19 cellular contexts compared by ENCODE assay signal in genomic region chr9:132630116-132630515, GRCh38. TPM values are rescaled to one million over a fixed set of nuclear protein-coding genes. Genes with fewer than 3 reads are reported as not detected.
DNase-seq lines count a peak whose midpoint lies in the region; ATAC-seq and TF ChIP-seq lines count a peak whose summit lies in the region.
"Had no signal": no experiment of that assay in that cellular context is flagged by ENCODE, and none has a peak within 500 bp of the region (broad histone marks: within the 10 kb centered on the region; RNA-seq: fewer than 3 reads in every experiment).

No MANE protein-coding gene starts in this region.

- intact Hi-C loops in mammary epithelial cell (cut with micrococcal nuclease), result loop anchor here (2.0 to 5.0 kb wide), 2 partner anchors 17 to 223 kb away; partner anchors contain the start of gene TTF1
- intact Hi-C loops in breast epithelium (cut with DNase I; ENCODE audit: low total_unique reads), result loop anchor here (10.0 kb wide), 1 partner anchor 215 kb away; the partner anchor contains the start of gene CFAP77

- H3K4me1 ChIP-seq in mammary epithelial cell (ENCODE audit: insufficient read depth, low read length) (peaks cover 46% of the 10 kb centered on the region), breast epithelium (no peaks in the 10 kb centered on the region), RWPE2 (ENCODE audit: insufficient read depth, poor library complexity, severe bottlenecking) (peaks cover 32% of the 10 kb centered on the region), smooth muscle cell (ENCODE audit: low read depth) (no peaks in the 10 kb centered on the region)
- H3K4me1 ChIP-seq: BLaER1, HAP-1 had no signal

- DNase-seq in mammary epithelial cell (no peak), breast epithelium (ENCODE audit: low spot score in 2 of 2) (no peak), RWPE2 (ENCODE audit: low spot score) (no peak), islet precursor cell (peak; percentile 10), smooth muscle cell (lab: John Stamatoyannopoulos, UW; ENCODE audit: unreplicated experiment) (no peak), activated T-cell treated with anti-CD3 and anti-CD28 coated beads for 4 hours (no peak), NCI-H187 treated with DMSO at 0.1 percent for 48 hours (lab: John Stamatoyannopoulos, UW) (no peak), glomerular visceral epithelial cell (ENCODE audit: extremely low spot score) (no peak)
- DNase-seq: 8988T; Calu3; CD4-positive, alpha-beta memory T cell; GDM1; GOT3 had no signal

- H3K4me3 ChIP-seq in mammary epithelial cell (replicated peaks in 1 of 3; ENCODE audit: insufficient read depth in 1 of 3, low read depth in 2 of 3, low read length in 3 of 3) (no peak overlapping the region), breast epithelium (no peak overlapping the region), RWPE2 (ENCODE audit: severe bottlenecking) (no peak overlapping the region), smooth muscle cell (no peak overlapping the region)
- H3K4me3 ChIP-seq: BLaER1, HAP-1 had no signal

- H3F3A ChIP-seq in smooth muscle cell (ENCODE audit: low read depth), result no peaks in the 10 kb centered on the region

- H3K27ac ChIP-seq in mammary epithelial cell (ENCODE audit: insufficient read depth, low read depth, low read length), result peak overlapping the region; percentile 86
- no peak overlapping the region for H3K27ac ChIP-seq in breast epithelium
- H3K27ac ChIP-seq in RWPE2 (ENCODE audit: poor library complexity, severe bottlenecking), result peak overlapping the region; percentile 80
- H3K27ac ChIP-seq in smooth muscle cell (ENCODE audit: low read depth), result peak overlapping the region; percentile 72
- H3K27ac ChIP-seq: BLaER1 had no signal

- no TSS peak for BruUV-seq in mammary epithelial cell (replicated peaks; lab: Mats Ljungman, UMichigan)

- H3K36me3 ChIP-seq in mammary epithelial cell (ENCODE audit: insufficient read depth, low read length), result peaks cover 12% of the 10 kb centered on the region
- H3K36me3 ChIP-seq in breast epithelium, result peaks cover 17% of the 10 kb centered on the region
- peaks cover 33% of the 10 kb centered on the region for H3K36me3 ChIP-seq in RWPE2 (ENCODE audit: low read depth)
- H3K36me3 ChIP-seq in smooth muscle cell (ENCODE audit: low read depth), result no peaks in the 10 kb centered on the region

- H3K9ac ChIP-seq in mammary epithelial cell (ENCODE audit: insufficient read depth, low read length) (no peak overlapping the region), smooth muscle cell (ENCODE audit: low read depth) (no peak overlapping the region)
- H3K9ac ChIP-seq: BLaER1 had no signal

- no peak for TF ChIP-seq CTCF in mammary epithelial cell (conservative IDR thresholded peaks at IDR 0.05 in 1 of 2, IDR thresholded peaks at IDR 0.05 in 1 of 2; ENCODE audit: extremely low read depth in 1 of 2, insufficient read depth in 1 of 2, low read depth in 1 of 2, low read length in 2 of 2)
- no peak for TF ChIP-seq CTCF in breast epithelium (IDR thresholded peaks at IDR 0.05)
- no peak for TF ChIP-seq CTCF in RWPE2 (IDR thresholded peaks at IDR 0.05; ENCODE audit: poor library complexity, severe bottlenecking)
- TF ChIP-seq CTCF in smooth muscle cell (IDR thresholded peaks at IDR 0.05; ENCODE audit: borderline replicate concordance, insufficient read depth, poor library complexity, severe bottlenecking), result no peak

- H3K27me3 ChIP-seq in mammary epithelial cell (ENCODE audit: insufficient read depth, low read length), result no peaks in the 10 kb centered on the region
- H3K27me3 ChIP-seq in breast epithelium, result no peaks in the 10 kb centered on the region
- no peaks in the 10 kb centered on the region for H3K27me3 ChIP-seq in RWPE2 (ENCODE audit: insufficient read depth, poor library complexity, severe bottlenecking)
- no peaks in the 10 kb centered on the region for H3K27me3 ChIP-seq in smooth muscle cell (ENCODE audit: low read depth)
- H3K27me3 ChIP-seq: BLaER1 had no signal

- H3K4me2 ChIP-seq in mammary epithelial cell (ENCODE audit: insufficient read depth, low read depth, low read length), result peak overlapping the region; percentile 72
- no peak overlapping the region for H3K4me2 ChIP-seq in smooth muscle cell
- H3K4me2 ChIP-seq: BLaER1 had no signal

- in situ Hi-C loops in mammary epithelial cell (cut with MboI; ENCODE audit: low sequenced_read_pairs in 2 of 2), result no loop called here

- no peak for ATAC-seq in RWPE2 (ENCODE audit: low read depth)

- WGBS in mammary epithelial cell (ENCODE audit: low coverage, missing lambda C conversion rate), result 30% methylated on average over 7 of the region's 9 CpGs
- WGBS in smooth muscle cell (ENCODE audit: low lambda C conversion rate), result 93% methylated on average over 9 of the region's 9 CpGs

- H4K20me1 ChIP-seq in mammary epithelial cell (ENCODE audit: insufficient read depth, low read length), result no peaks in the 10 kb centered on the region
- no peaks in the 10 kb centered on the region for H4K20me1 ChIP-seq in smooth muscle cell (ENCODE audit: low read depth)

- dilution Hi-C loops in mammary epithelial cell (cut with HindIII; ENCODE audit: low sequenced_read_pairs), result no loop called here

- H3K79me2 ChIP-seq in mammary epithelial cell (ENCODE audit: insufficient read depth, low read length), result peaks cover 5% of the 10 kb centered on the region
- H3K79me2 ChIP-seq in smooth muscle cell (ENCODE audit: low read depth), result no peaks in the 10 kb centered on the region

- CTCF ChIA-PET in mammary epithelial cell (lab: Charles Lee; ENCODE audit: low non-redundant PET), result no interaction called here

- H3K9me3 ChIP-seq in mammary epithelial cell (replicated peaks; ENCODE audit: insufficient read depth, low read length) (no peaks in the 10 kb centered on the region), breast epithelium (no peaks in the 10 kb centered on the region), RWPE2 (ENCODE audit: severe bottlenecking) (no peaks in the 10 kb centered on the region), smooth muscle cell (replicated peaks; ENCODE audit: low read depth) (no peaks in the 10 kb centered on the region)
- H3K9me3 ChIP-seq: BLaER1, HAP-1 had no signal

- no peak for TF ChIP-seq POLR2A in breast epithelium (IDR thresholded peaks at IDR 0.05)

- H2AFZ ChIP-seq in mammary epithelial cell (ENCODE audit: low read depth, low read length) (no peak overlapping the region), smooth muscle cell (ENCODE audit: low read depth) (no peak overlapping the region)

RNA-seq across cellular contexts. Expression of gene DDX31, which starts 39.7 kb away (rescaled TPM):
- total RNA-seq in mammary epithelial cell, result 10 to 100 TPM; 22.7 to 27.0 TPM
- 17.3 TPM for polyA plus RNA-seq in mammary epithelial cell
- polyA minus RNA-seq in mammary epithelial cell, result 27.1 TPM
- 10 to 100 TPM; 10.2 to 23.6 (median 19.0) TPM for total RNA-seq in breast epithelium
- 11.0 and 11.9 TPM in 2 replicates for total RNA-seq in smooth muscle cell
- 5.9 and 6.6 TPM in 2 replicates for polyA plus RNA-seq in smooth muscle cell

RNA-seq across cellular contexts. Expression of gene GTF3C4, which starts 40.1 kb away (rescaled TPM):
- 10 to 100 TPM; 19.5 to 20.8 TPM for total RNA-seq in mammary epithelial cell
- polyA plus RNA-seq in mammary epithelial cell, result 5.2 TPM
- polyA minus RNA-seq in mammary epithelial cell, result 23.3 TPM
- total RNA-seq in breast epithelium, result 10 to 100 TPM in 2 of 3 donors, 1 to 10 TPM in 1; 9.3 to 19.6 (median 13.4) TPM
- total RNA-seq in smooth muscle cell, result 16.7 and 19.7 TPM in 2 replicates
- 5.6 and 8.3 TPM in 2 replicates for polyA plus RNA-seq in smooth muscle cell

RNA-seq across cellular contexts. Expression of gene BARHL1, which starts 47.7 kb away (rescaled TPM):
- total RNA-seq in mammary epithelial cell (not detected), breast epithelium (not detected), smooth muscle cell (not detected in 2 replicates)
- polyA plus RNA-seq in mammary epithelial cell (not detected), smooth muscle cell (0.24 TPM in 1 of 2 replicates, not detected in the other)
- polyA minus RNA-seq in mammary epithelial cell, result not detected
- total RNA-seq: A673; Calu3; CD4-positive, alpha-beta memory T cell; HT-29 had no signal
- polyA plus RNA-seq: AG04450; CD14-positive monocyte; CD4-positive, alpha-beta memory T cell had no signal

Comparison
In these comparisons a context has a peak if more than half of its experiments do, and no peak if none do; other contexts are left out.
1. H3K27ac ChIP-seq: peak in mammary epithelial cell (single experiment), RWPE2 (single experiment) and smooth muscle cell (single experiment); none in breast epithelium (0 of 2).